In genomic region chr10:88537337-88537736, GRCh38 we compare ENCODE assay signal across 19 cellular contexts. TPM values are rescaled to one million over a fixed set of nuclear protein-coding genes. Genes with fewer than 3 reads are reported as not detected.
DNase-seq lines count a peak whose midpoint lies in the region; ATAC-seq, FAIRE-seq and TF ChIP-seq lines count a peak whose summit lies in the region.
"Had no signal": no experiment of that assay in that cellular context is flagged by ENCODE, and none has a peak within 500 bp of the region (broad histone marks: within the 10 kb centered on the region; RNA-seq: fewer than 3 reads in every experiment).

No MANE protein-coding gene starts in this region.

- H3K4me3 ChIP-seq in subcutaneous abdominal adipose tissue (ENCODE audit: low read depth in 1 of 5, low read length in 5 of 5) (no peak overlapping the region), MM.1S (ENCODE audit: low read length) (no peak overlapping the region)

- no peaks in the 10 kb centered on the region for H3F3A ChIP-seq in MM.1S (ENCODE audit: insufficient read depth, low read length)

- H3K9me3 ChIP-seq in T-helper 17 cell (ENCODE audit: control insufficient read depth, low read length, poor library complexity, severe bottlenecking) (no peaks in the 10 kb centered on the region), subcutaneous abdominal adipose tissue (ENCODE audit: control insufficient read depth in 5 of 5, low read length in 5 of 5) (no peaks in the 10 kb centered on the region), MM.1S (replicated peaks; ENCODE audit: insufficient read depth, low read length) (no peaks in the 10 kb centered on the region)

- peaks cover 10% of the 10 kb centered on the region for H3K4me1 Mint-ChIP-seq in T-helper 17 cell
- H3K4me1 Mint-ChIP-seq in mesothelial cell of epicardium, result peaks cover 38% of the 10 kb centered on the region

- no peaks in the 10 kb centered on the region for H3K27me3 ChIP-seq in subcutaneous abdominal adipose tissue (ENCODE audit: control insufficient read depth in 5 of 5, insufficient read depth in 4 of 5, low read length in 5 of 5)
- H3K27me3 ChIP-seq in MM.1S (replicated peaks; ENCODE audit: insufficient read depth, low read length), result no peaks in the 10 kb centered on the region

- H3K9me2 ChIP-seq in MM.1S (replicated peaks; ENCODE audit: insufficient read depth, low read length), result no peaks in the 10 kb centered on the region

- peaks cover 2% of the 10 kb centered on the region for H3K36me3 Mint-ChIP-seq in T-helper 17 cell (ENCODE audit: low read depth)
- H3K36me3 Mint-ChIP-seq in mesothelial cell of epicardium, result no peaks in the 10 kb centered on the region

- H4K20me1 ChIP-seq in MM.1S (ENCODE audit: insufficient read depth, low read length), result no peaks in the 10 kb centered on the region

- H3K27me3 Mint-ChIP-seq in T-helper 17 cell, result no peaks in the 10 kb centered on the region
- H3K27me3 Mint-ChIP-seq in mesothelial cell of epicardium (ENCODE audit: low read depth), result no peaks in the 10 kb centered on the region

- TF ChIP-seq CTCF in mesothelial cell of epicardium (IDR thresholded peaks at IDR 0.05; ENCODE audit: unreplicated experiment), result no peak
- TF ChIP-seq CTCF in MM.1S (IDR thresholded peaks at IDR 0.05; ENCODE audit: low read length), result no peak

- H3K27ac ChIP-seq in subcutaneous abdominal adipose tissue (ENCODE audit: low read depth, low read length), result peak overlapping the region; percentile 78
- H3K27ac ChIP-seq in MM.1S (ENCODE audit: low read length), result no peak overlapping the region

- no peak for TF ChIP-seq POLR2A in H54 (IDR thresholded peaks at IDR 0.05; ENCODE audit: low read depth, low read length)

- H2AFZ ChIP-seq in MM.1S (ENCODE audit: low read length), result no peak overlapping the region

- H3K79me2 ChIP-seq in MM.1S (ENCODE audit: low read length), result no peaks in the 10 kb centered on the region

- ATAC-seq in T-helper 17 cell, result no peak

- FAIRE-seq in H54 (lab: Jason Lieb, UNC), result peak; percentile 11
- FAIRE-seq: RCC 7860 had no signal

- no peaks in the 10 kb centered on the region for H3K36me3 ChIP-seq in subcutaneous abdominal adipose tissue (ENCODE audit: control insufficient read depth in 5 of 5, insufficient read depth in 5 of 5, low read length in 5 of 5)
- no peaks in the 10 kb centered on the region for H3K36me3 ChIP-seq in MM.1S (replicated peaks; ENCODE audit: insufficient read depth, low read length)

- H3K9ac ChIP-seq in subcutaneous abdominal adipose tissue (ENCODE audit: low read length in 5 of 5), result no peak overlapping the region
- H3K9ac ChIP-seq in MM.1S (ENCODE audit: low read length), result no peak overlapping the region

- peak overlapping the region; percentile 41 for H3K27ac Mint-ChIP-seq in T-helper 17 cell
- peak overlapping the region; percentile 2 for H3K27ac Mint-ChIP-seq in mesothelial cell of epicardium
- H3K27ac Mint-ChIP-seq: HFFc6 had no signal

- no peaks in the 10 kb centered on the region for H3K9me3 Mint-ChIP-seq in mesothelial cell of epicardium
- H3K9me3 Mint-ChIP-seq: HFFc6 had no signal

- peaks cover 0 to 36% (median 10%) of the 10 kb centered on the region in 5 donors for H3K4me1 ChIP-seq in subcutaneous abdominal adipose tissue (ENCODE audit: control insufficient read depth in 5 of 5, insufficient read depth in 5 of 5, low read length in 5 of 5)
- H3K4me1 ChIP-seq in MM.1S (ENCODE audit: low read length), result no peaks in the 10 kb centered on the region

- no peak overlapping the region for H3K4me2 ChIP-seq in MM.1S (ENCODE audit: low read depth, low read length)

- no peak overlapping the region for H3K4me3 Mint-ChIP-seq in T-helper 17 cell
- H3K4me3 Mint-ChIP-seq in mesothelial cell of epicardium, result no peak overlapping the region
- H3K4me3 Mint-ChIP-seq: HFFc6 had no signal

- DNase-seq in H54 (ENCODE audit: insufficient read length, low spot score) (no peak), T-helper 17 cell (no peak), mesothelial cell of epicardium (ENCODE audit: low spot score in 2 of 2, unreplicated experiment in 2 of 2) (no peak), MM.1S (no peak), NCI-H187 (lab: John Stamatoyannopoulos, UW) (no peak), MV-4-11 (lab: John Stamatoyannopoulos, UW) (no peak)
- DNase-seq: DND-41, HFFc6, KG1, NCI-H1048, NCI-H1436, NCI-H2029 treated with DMSO at 0.1 percent for 48 hours, NCI-H2171, NCI-H446 had no signal

RNA-seq across cellular contexts. Expression of gene RNLS, which starts 45.8 kb away (rescaled TPM):
- total RNA-seq in T-helper 17 cell (1 to 10 TPM; 1.8 to 4.6 TPM), mesothelial cell of epicardium (6.3 to 9.4 TPM (median 6.8 TPM) in 3 replicates)

RNA-seq across cellular contexts. Expression of gene LIPJ, which starts 49.2 kb away (rescaled TPM):
- total RNA-seq in T-helper 17 cell, result not detected
- 0.18 to 0.47 TPM (median 0.22 TPM) in 3 replicates for total RNA-seq in mesothelial cell of epicardium
- total RNA-seq: G401, H4, HFFc6, Right ventricle myocardium inferior had no signal
